Comparison of ENCODE assay signal across 9 cellular contexts in genomic region chrX:18885317-18886004, GRCh38.
DNase-seq lines count a peak whose midpoint lies in the region; ATAC-seq, FAIRE-seq and TF ChIP-seq lines count a peak whose summit lies in the region.
"Had no signal": no experiment of that assay in that cellular context is flagged by ENCODE, and none has a peak within 500 bp of the region (broad histone marks: within the 10 kb centered on the region; RNA-seq: fewer than 3 reads in every experiment).

No MANE protein-coding gene starts in this region.

- intact Hi-C loops in thyroid gland (cut with DNase I), result no loop called here

- H3K9me3 Mint-ChIP-seq in activated T-cell treated with anti-CD3 and anti-CD28 coated beads, Interleukin-2, amount 50 U/mL, for 4 hours, result no peaks in the 10 kb centered on the region

- H3K9me3 ChIP-seq in thyroid gland, result no peaks in the 10 kb centered on the region

- no peaks in the 10 kb centered on the region for H3K36me3 Mint-ChIP-seq in activated T-cell treated with anti-CD3 and anti-CD28 coated beads, Interleukin-2, amount 50 U/mL, for 4 hours (ENCODE audit: insufficient read depth)

- FAIRE-seq in GM12892 (lab: Jason Lieb, UNC), result peak; percentile 33
- FAIRE-seq: islet of Langerhans had no signal

- ATAC-seq in HG02870 (IDR thresholded peaks at IDR 0.05; ENCODE audit: unreplicated experiment), result peak; percentile 18
- peak; percentile 32 to 33 for ATAC-seq in activated T-cell treated with anti-CD3 and anti-CD28 coated beads, Interleukin-2, amount 50 U/mL, for 4 hours

- no peak for TF ChIP-seq CTCF in thyroid gland (IDR thresholded peaks at IDR 0.05)

- 43 to 47% methylated on average over 7 to 8 of the region's 8 CpGs for WGBS in thyroid gland, 2 donors

- peaks cover 0 to 24% of the 10 kb centered on the region in 2 donors for H3K4me1 ChIP-seq in thyroid gland

- H3K36me3 ChIP-seq in thyroid gland, result no peaks in the 10 kb centered on the region

- H3K4me3 ChIP-seq in thyroid gland (replicated peaks in 1 of 3), result peak overlapping the region in 1 of 3 donors; percentile 17

- H3K27me3 ChIP-seq in thyroid gland, result no peaks in the 10 kb centered on the region

- TF ChIP-seq POLR2A in GM12892 (IDR thresholded peaks at IDR 0.05; ENCODE audit: low read depth, low read length) (no peak), thyroid gland (IDR thresholded peaks at IDR 0.05) (no peak), erythroblast (IDR thresholded peaks at IDR 0.05; ENCODE audit: low read length) (no peak)

- peaks cover 24% of the 10 kb centered on the region for H3K4me1 Mint-ChIP-seq in activated T-cell treated with anti-CD3 and anti-CD28 coated beads, Interleukin-2, amount 50 U/mL, for 4 hours (ENCODE audit: low read depth)

- no peaks in the 10 kb centered on the region for H3K27me3 Mint-ChIP-seq in activated T-cell treated with anti-CD3 and anti-CD28 coated beads, Interleukin-2, amount 50 U/mL, for 4 hours (ENCODE audit: low read depth)

- H3K27ac ChIP-seq in thyroid gland, result peak overlapping the region; percentile 56 to 74 (median 68)

- peak overlapping the region; percentile 83 for H3K4me3 Mint-ChIP-seq in activated T-cell treated with anti-CD3 and anti-CD28 coated beads, Interleukin-2, amount 50 U/mL, for 4 hours

- DNase-seq in GM12892 (ENCODE audit: insufficient read length), result no peak
- no peak for DNase-seq in activated T-cell treated with anti-CD3 and anti-CD28 coated beads, Interleukin-2, amount 50 U/mL, for 4 hours
- peak; percentile 16 for DNase-seq in left kidney (ENCODE audit: low read depth, low spot score)
- peak; percentile 12 to 26 for DNase-seq in thyroid gland
- no peak for DNase-seq in mucosa of gallbladder (ENCODE audit: low spot score)
- no peak for DNase-seq in erythroblast (lab: John Stamatoyannopoulos, UW)
- DNase-seq in Ammon's horn (ENCODE audit: low spot score), result no peak

Comparison
In these comparisons a context has a peak if more than half of its experiments do, and no peak if none do; other contexts are left out.
1. DNase-seq: peak in left kidney (single experiment) and thyroid gland (2 of 2); none in GM12892 (single experiment), activated T-cell treated with anti-CD3 and anti-CD28 coated beads, Interleukin-2, amount 50 U/mL, for 4 hours (single experiment), mucosa of gallbladder (single experiment), erythroblast (0 of 2) and Ammon's horn (single experiment).